ENCODE assay signal across 28 cellular contexts in the genomic region with DNA sequence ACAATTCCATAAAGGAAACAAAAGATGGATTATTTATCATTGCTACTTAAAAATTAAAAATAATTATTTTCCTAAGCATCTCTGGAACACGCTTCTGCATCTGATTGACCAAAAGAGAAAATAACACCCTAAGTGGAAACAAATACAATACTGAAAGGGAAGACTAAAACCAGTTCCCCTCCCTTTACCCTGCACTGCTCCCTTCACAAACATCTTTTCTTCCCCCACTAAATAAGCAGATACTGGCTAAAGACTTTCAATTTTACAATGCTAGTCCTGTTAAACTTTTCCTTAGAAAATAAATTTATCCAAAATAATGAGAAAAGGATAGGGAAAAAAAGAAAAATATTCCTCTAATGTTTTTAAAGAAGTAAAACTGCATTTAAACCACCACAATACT. TPM values are rescaled to one million over a fixed set of nuclear protein-coding genes. Genes with fewer than 3 reads are reported as not detected.
DNase-seq lines count a peak whose midpoint lies in the region; ATAC-seq and TF ChIP-seq lines count a peak whose summit lies in the region.
"Had no signal": no experiment of that assay in that cellular context is flagged by ENCODE, and none has a peak within 500 bp of the region (broad histone marks: within the 10 kb centered on the region; RNA-seq: fewer than 3 reads in every experiment).

No MANE protein-coding gene starts in this region.

- peak overlapping the region in 1 of 2 experiments; percentile 91; a peak in 1 of 4 replicates for H3K27ac ChIP-seq in SK-N-SH (ENCODE audit: low read depth in 2 of 2, low read length in 1 of 2)
- H3K27ac ChIP-seq in gastrocnemius medialis, result peak overlapping the region; percentile 96 to 99 (median 97)
- H3K27ac ChIP-seq: BLaER1, KMS-11, neutrophil, RWPE1 had no signal

- H3K36me3 ChIP-seq in Caco-2 (ENCODE audit: control insufficient read depth, insufficient read depth, low read length) (no peaks in the 10 kb centered on the region), SK-N-SH (replicated peaks in 1 of 2; ENCODE audit: control insufficient read depth in 1 of 2, insufficient read depth in 2 of 2, low read length in 1 of 2) (no peaks in the 10 kb centered on the region), gastrocnemius medialis (no peaks in the 10 kb centered on the region), mucosa of descending colon (ENCODE audit: low read depth) (no peaks in the 10 kb centered on the region)
- H3K36me3 ChIP-seq: BLaER1, neutrophil, transverse colon had no signal

- peaks cover 23% of the 10 kb centered on the region for H3K4me1 ChIP-seq in Caco-2
- H3K4me1 ChIP-seq in SK-N-SH (ENCODE audit: control insufficient read depth in 1 of 2, insufficient read depth in 2 of 2, low read depth in 1 of 2, low read length in 1 of 2), result peaks cover 23 to 41% of the 10 kb centered on the region in 2 experiments; a peak in 3 of 4 replicates
- peaks cover 78% of the 10 kb centered on the region in 2 donors for H3K4me1 ChIP-seq in gastrocnemius medialis
- peaks cover 18% of the 10 kb centered on the region for H3K4me1 ChIP-seq in mucosa of descending colon (ENCODE audit: low read depth)

- in situ Hi-C loops in gastrocnemius medialis (cut with MboI; ENCODE audit: low sequenced_read_pairs in 4 of 4), result no loop called here

- H3K9me3 Mint-ChIP-seq in Caco-2 (ENCODE audit: unreplicated experiment), result no peaks in the 10 kb centered on the region
- H3K9me3 Mint-ChIP-seq in endothelial cell (ENCODE audit: unreplicated experiment), result no peaks in the 10 kb centered on the region
- H3K9me3 Mint-ChIP-seq in glutamatergic neuron (ENCODE audit: unreplicated experiment), result peaks cover 8% of the 10 kb centered on the region
- H3K9me3 Mint-ChIP-seq: activated naive CD8-positive, alpha-beta T cell treated with anti-CD3 and anti-CD28 coated beads for 36 hours; central memory CD8-positive, alpha-beta T cell; stimulated activated naive CD8-positive, alpha-beta T cell treated with anti-CD3 and anti-CD28 coated beads, Interleukin-15, amount 100 ng/mL, for 72 hours had no signal

- POLR2A ChIA-PET in Caco-2 (lab: Charles Lee), result no interaction called here
- POLR2A ChIA-PET in SK-N-SH (lab: Yijun Ruan, JAX), result no interaction called here

- H3K27me3 ChIP-seq in Caco-2 (replicated peaks; ENCODE audit: control insufficient read depth, insufficient read depth, low read length) (no peaks in the 10 kb centered on the region), SK-N-SH (ENCODE audit: insufficient read depth) (no peaks in the 10 kb centered on the region), gastrocnemius medialis (no peaks in the 10 kb centered on the region)

- no peaks in the 10 kb centered on the region for H3K9me3 ChIP-seq in Caco-2
- H3K9me3 ChIP-seq in SK-N-SH, result no peaks in the 10 kb centered on the region
- H3K9me3 ChIP-seq in gastrocnemius medialis, result no peaks in the 10 kb centered on the region
- no peaks in the 10 kb centered on the region for H3K9me3 ChIP-seq in mucosa of descending colon
- H3K9me3 ChIP-seq: neutrophil, transverse colon had no signal

- H3K9me2 ChIP-seq in SK-N-SH, result no peaks in the 10 kb centered on the region

- H3K4me3 Mint-ChIP-seq in Caco-2 (ENCODE audit: unreplicated experiment), result peak overlapping the region; percentile 13
- H3K4me3 Mint-ChIP-seq in endothelial cell (ENCODE audit: unreplicated experiment), result peak overlapping the region; percentile 9
- no peak overlapping the region for H3K4me3 Mint-ChIP-seq in glutamatergic neuron (ENCODE audit: unreplicated experiment)
- H3K4me3 Mint-ChIP-seq: activated CD4-positive, alpha-beta T cell treated with anti-CD3 and anti-CD28 coated beads for 36 hours; activated CD8-positive, alpha-beta T cell treated with anti-CD3 and anti-CD28 coated beads, Interleukin-2, amount 10 ng/mL, durations not matched to agents 7 days and 5 days; activated naive CD8-positive, alpha-beta T cell treated with anti-CD3 and anti-CD28 coated beads for 36 hours; central memory CD8-positive, alpha-beta T cell; stimulated activated naive CD8-positive, alpha-beta T cell treated with anti-CD3 and anti-CD28 coated beads, Interleukin-15, amount 100 ng/mL, for 72 hours; T-helper 17 cell had no signal

- H3K36me3 Mint-ChIP-seq in Caco-2 (ENCODE audit: insufficient read depth, unreplicated experiment) (peaks cover 22% of the 10 kb centered on the region), endothelial cell (ENCODE audit: low read depth, unreplicated experiment) (peaks cover 10% of the 10 kb centered on the region), glutamatergic neuron (ENCODE audit: unreplicated experiment) (no peaks in the 10 kb centered on the region)
- H3K36me3 Mint-ChIP-seq: activated naive CD8-positive, alpha-beta T cell treated with anti-CD3 and anti-CD28 coated beads for 36 hours had no signal

- no peaks in the 10 kb centered on the region for H3K27me3 Mint-ChIP-seq in Caco-2 (ENCODE audit: insufficient read depth, unreplicated experiment)
- peaks cover 14% of the 10 kb centered on the region for H3K27me3 Mint-ChIP-seq in endothelial cell (ENCODE audit: unreplicated experiment)
- peaks cover 4% of the 10 kb centered on the region for H3K27me3 Mint-ChIP-seq in glutamatergic neuron (ENCODE audit: unreplicated experiment)

- WGBS in SK-N-SH (ENCODE audit: low lambda C conversion rate), result 95% methylated on average over 1 of the region's 1 CpG

- H3K79me2 ChIP-seq in SK-N-SH (ENCODE audit: insufficient read depth), result peaks cover 91% of the 10 kb centered on the region

- no peak for TF ChIP-seq RAD21 in SK-N-SH (IDR thresholded peaks at IDR 0.05; ENCODE audit: low read length)

- H3K4me3 ChIP-seq in Caco-2 (ENCODE audit: low read depth, low read length) (no peak overlapping the region), SK-N-SH (ENCODE audit: low read depth in 2 of 2, low read length in 1 of 2) (0 out of 4 replicates have a peak overlapping the region, but pooled peaks of 1 of the 2 experiments have one; percentile 8), gastrocnemius medialis (peak overlapping the region in 1 of 4 donors; percentile 8), mucosa of descending colon (no peak overlapping the region)
- H3K4me3 ChIP-seq: BLaER1, lung, skin epidermis, transverse colon had no signal

- peaks cover 37% of the 10 kb centered on the region for H3K4me1 Mint-ChIP-seq in Caco-2 (ENCODE audit: low read depth, unreplicated experiment)
- peaks cover 49% of the 10 kb centered on the region for H3K4me1 Mint-ChIP-seq in endothelial cell (ENCODE audit: unreplicated experiment)
- H3K4me1 Mint-ChIP-seq in glutamatergic neuron (ENCODE audit: low read depth, unreplicated experiment), result peaks cover 29% of the 10 kb centered on the region

- TF ChIP-seq EP300 in SK-N-SH (IDR thresholded peaks at IDR 0.05; ENCODE audit: borderline replicate concordance in 1 of 2, low read depth in 1 of 2, low read length in 1 of 2), result no peak

- H3K9ac ChIP-seq in SK-N-SH, result no peak overlapping the region
- H3K9ac ChIP-seq: BLaER1, KMS-11 had no signal

- TF ChIP-seq CTCF in Caco-2 (IDR thresholded peaks at IDR 0.05; ENCODE audit: insufficient read depth in 1 of 2, low read depth in 1 of 2, low read length in 1 of 2, severe bottlenecking in 1 of 2, unreplicated experiment in 1 of 2) (no peak), SK-N-SH (IDR thresholded peaks at IDR 0.05) (no peak), endothelial cell (IDR thresholded peaks at IDR 0.05; ENCODE audit: unreplicated experiment) (no peak), gastrocnemius medialis (IDR thresholded peaks at IDR 0.05 in 4 of 5, conservative IDR thresholded peaks at IDR 0.05 in 1 of 5) (no peak), glutamatergic neuron (IDR thresholded peaks at IDR 0.05; ENCODE audit: partially characterized antibody, unreplicated experiment) (no peak), mucosa of descending colon (IDR thresholded peaks at IDR 0.05) (no peak)

- peaks cover 81% of the 10 kb centered on the region for H4K20me1 ChIP-seq in SK-N-SH (ENCODE audit: insufficient read depth)
- H4K20me1 ChIP-seq: BLaER1 had no signal

- H3K4me2 ChIP-seq in SK-N-SH, result peak overlapping the region; percentile 75
- H3K4me2 ChIP-seq: BLaER1, KMS-11 had no signal

- peaks cover 12% of the 10 kb centered on the region for H3F3A ChIP-seq in SK-N-SH (replicated peaks; ENCODE audit: insufficient read depth)

- no peak for TF ChIP-seq POLR2A in gastrocnemius medialis (IDR thresholded peaks at IDR 0.05)

- DNase-seq in Caco-2 (no peak), SK-N-SH (no peak), endothelial cell (ENCODE audit: low spot score) (no peak), gastrocnemius medialis (no peak), glutamatergic neuron (no peak), NCI-H2227 treated with DMSO at 0.1 percent for 48 hours (lab: John Stamatoyannopoulos, UW) (no peak), mucosa of descending colon (no peak)
- DNase-seq: activated CD4-positive, alpha-beta T cell treated with anti-CD3 and anti-CD28 coated beads for 36 hours; activated CD8-positive, alpha-beta T cell treated with anti-CD3 and anti-CD28 coated beads, Interleukin-2, amount 10 ng/mL, durations not matched to agents 7 days and 5 days; activated naive CD8-positive, alpha-beta T cell treated with anti-CD3 and anti-CD28 coated beads for 36 hours; activated T-cell treated with anti-CD3 and anti-CD28 coated beads for 4 hours; dermis blood vessel endothelial cell; DMS53; NCI-H1417; NCI-H2081 treated with DMSO at 0.1 percent for 48 hours; NCI-H446; NCI-H82; stimulated activated naive CD8-positive, alpha-beta T cell treated with anti-CD3 and anti-CD28 coated beads, Interleukin-15, amount 100 ng/mL, for 72 hours; T-helper 17 cell; transverse colon had no signal

- no peak overlapping the region for H3K27ac Mint-ChIP-seq in Caco-2 (ENCODE audit: unreplicated experiment)
- H3K27ac Mint-ChIP-seq in endothelial cell (ENCODE audit: unreplicated experiment), result no peak overlapping the region
- H3K27ac Mint-ChIP-seq in glutamatergic neuron (ENCODE audit: unreplicated experiment), result no peak overlapping the region
- H3K27ac Mint-ChIP-seq: activated CD4-positive, alpha-beta T cell treated with anti-CD3 and anti-CD28 coated beads for 36 hours; activated CD8-positive, alpha-beta T cell treated with anti-CD3 and anti-CD28 coated beads, Interleukin-2, amount 10 ng/mL, durations not matched to agents 7 days and 5 days; activated naive CD8-positive, alpha-beta T cell treated with anti-CD3 and anti-CD28 coated beads for 36 hours; stimulated activated naive CD8-positive, alpha-beta T cell treated with anti-CD3 and anti-CD28 coated beads, Interleukin-15, amount 100 ng/mL, for 72 hours; T-helper 17 cell had no signal

- CTCF ChIA-PET in Caco-2 (lab: Charles Lee), result no interaction called here
- CTCF ChIA-PET in SK-N-SH (lab: Yijun Ruan, JAX), result no interaction called here

- no TSS peak for BruUV-seq in Caco-2 (replicated peaks; lab: Mats Ljungman, UMichigan)

- intact Hi-C loops in Caco-2 (cut with micrococcal nuclease; ENCODE audit: unreplicated experiment) (no loop called here), gastrocnemius medialis (cut with DNase I; ENCODE audit: low total_unique reads) (loop anchor here (10.0 kb wide), 1 partner anchor 169 kb away; a partner anchor contains a TSS), mucosa of descending colon (cut with DNase I, micrococcal nuclease) (no loop called here)

- H2AFZ ChIP-seq in SK-N-SH (ENCODE audit: low read depth), result no peak overlapping the region

- ATAC-seq in gastrocnemius medialis, result no peak
- no peak for ATAC-seq in HG03469 (IDR thresholded peaks at IDR 0.05; ENCODE audit: unreplicated experiment)
- no peak for ATAC-seq in mucosa of descending colon
- ATAC-seq: activated CD4-positive, alpha-beta T cell treated with anti-CD3 and anti-CD28 coated beads for 36 hours; activated CD8-positive, alpha-beta T cell treated with anti-CD3 and anti-CD28 coated beads, Interleukin-2, amount 10 ng/mL, durations not matched to agents 7 days and 5 days; stimulated activated naive CD8-positive, alpha-beta T cell treated with anti-CD3 and anti-CD28 coated beads, Interleukin-15, amount 100 ng/mL, for 72 hours; T-helper 17 cell had no signal

RNA-seq across cellular contexts. Expression of a gene that starts 4.3 kb away (rescaled TPM):
- total RNA-seq in Caco-2 (2022), result 154 and 162 TPM in 2 replicates
- polyA plus RNA-seq in SK-N-SH (2012; rRNA removed), result 64.0 and 75.3 TPM in 2 replicates
- polyA plus RNA-seq in SK-N-SH (2012; cell fraction: cytosol; rRNA removed), result 84.7 and 86.2 TPM in 2 replicates
- 24.2 and 67.0 TPM in 2 replicates for polyA plus RNA-seq in SK-N-SH (2012; cell fraction: nucleus; rRNA removed)
- total RNA-seq in endothelial cell (ENCODE audit: unreplicated experiment), result 171 TPM
- 100 to 1,000 TPM; 152 to 303 (median 168) TPM for total RNA-seq in gastrocnemius medialis
- total RNA-seq in glutamatergic neuron (ENCODE audit: unreplicated experiment), result 116 TPM
- total RNA-seq in mucosa of descending colon, result 100 to 1,000 TPM in 1 of 3 donors, 10 to 100 TPM in 2; 81.5 to 194 (median 87.2) TPM

RNA-seq across cellular contexts. Expression of a gene that starts 44.6 kb away (rescaled TPM):
- total RNA-seq in Caco-2 (2022) (3.6 and 3.9 TPM in 2 replicates), endothelial cell (ENCODE audit: unreplicated experiment) (2.4 TPM), gastrocnemius medialis (1 to 10 TPM in 3 of 4 donors, under 1 TPM in 1; 0.47 to 5.9 (median 2.1) TPM), glutamatergic neuron (ENCODE audit: unreplicated experiment) (1.6 TPM), mucosa of descending colon (1 to 10 TPM; 1.5 to 9.3 (median 2.8) TPM)
- polyA plus RNA-seq in SK-N-SH (2012; rRNA removed), result 0.85 and 1.4 TPM in 2 replicates
- 1.4 and 1.7 TPM in 2 replicates for polyA plus RNA-seq in SK-N-SH (2012; cell fraction: cytosol; rRNA removed)
- polyA plus RNA-seq in SK-N-SH (2012; cell fraction: nucleus; rRNA removed), result 0.43 and 0.67 TPM in 2 replicates
